ENCODE assay signal across 1 cellular context in the genomic region with DNA sequence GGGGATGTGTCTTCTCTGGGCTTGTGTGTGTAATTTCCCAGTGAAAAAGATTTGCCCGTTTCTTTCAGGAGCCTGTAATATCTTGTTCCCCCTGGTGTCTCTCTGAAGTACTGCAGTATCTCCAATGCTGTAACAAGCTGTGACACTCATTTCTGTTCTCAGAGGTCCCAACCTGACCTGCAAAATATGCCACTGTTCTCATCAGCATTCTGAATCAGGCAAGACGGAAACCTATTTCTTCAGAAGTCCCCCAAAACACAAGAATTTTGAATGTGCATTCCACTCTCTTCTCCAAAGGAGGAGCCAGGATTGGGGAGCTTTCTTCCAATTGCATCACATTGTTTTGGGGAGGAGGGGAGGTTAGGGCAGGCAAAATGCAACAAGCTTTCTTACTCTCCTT.
TF ChIP-seq lines count a peak whose summit lies in the region.

No MANE protein-coding gene starts in this region.

TF ChIP-seq in K562, 482 proteins besides CTCF, POLR2A, EP300 and RAD21 (continued from another document):
- TF ChIP-seq TAF15 (IDR thresholded peaks at IDR 0.05; ENCODE audit: low read depth, low read length) (no peak), MTA3 (IDR thresholded peaks at IDR 0.05; ENCODE audit: borderline replicate concordance) (no peak), ZBTB7A (IDR thresholded peaks at IDR 0.05; ENCODE audit: borderline replicate concordance, control insufficient read depth, low read depth, low read length) (no peak)
TF ChIP-seq in K562: peak in this region for 5.
